In genomic region chr11:78929092-78929905, GRCh38 we compare ENCODE assay signal across 26 cellular contexts.
DNase-seq lines count a peak whose midpoint lies in the region; ATAC-seq and TF ChIP-seq lines count a peak whose summit lies in the region.
"Had no signal": no experiment of that assay in that cellular context is flagged by ENCODE, and none has a peak within 500 bp of the region (broad histone marks: within the 10 kb centered on the region; RNA-seq: fewer than 3 reads in every experiment).

No MANE protein-coding gene starts in this region.

- H3K4me3 ChIP-seq in A673 (ENCODE audit: low read depth, low read length, poor library complexity, severe bottlenecking): no peak overlapping the region
- H3K4me3 ChIP-seq in HUES48 (ENCODE audit: low read depth, low read length): peak overlapping the region; percentile 45
- H3K4me3 ChIP-seq in ectodermal cell (ENCODE audit: insufficient read depth, low read depth, low read length): no peak overlapping the region
- H3K4me3 ChIP-seq: ascending aorta; BLaER1 treated with 17β-estradiol and CSF1 and Interleukin-3, amounts not matched to agents 10 nM and 100 nM; sigmoid colon; thoracic aorta had no signal

- peaks cover 31% of the 10 kb centered on the region for H3K27me3 ChIP-seq in A673 (replicated peaks; ENCODE audit: insufficient read depth, low read depth, low read length, poor library complexity)
- H3K27me3 ChIP-seq in HUES48 (ENCODE audit: control insufficient read depth, insufficient read depth, low read length): peaks cover 57% of the 10 kb centered on the region
- no peaks in the 10 kb centered on the region for H3K27me3 ChIP-seq in ectodermal cell (ENCODE audit: control insufficient read depth, insufficient read depth, low read length, poor library complexity, severe bottlenecking)
- H3K27me3 ChIP-seq: ascending aorta; BLaER1 treated with 17β-estradiol and CSF1 and Interleukin-3, amounts not matched to agents 10 nM and 100 nM; sigmoid colon had no signal

- H3K9ac ChIP-seq in HUES48 (ENCODE audit: low read depth, low read length): 0 out of 2 replicates have a peak overlapping the region, but pooled peaks have one; percentile 0
- H3K9ac ChIP-seq: BLaER1 treated with 17β-estradiol and CSF1 and Interleukin-3, amounts not matched to agents 10 nM and 100 nM had no signal

- WGBS in ectodermal cell, 2 experiments: 5 to 9% methylated on average over 5 of the region's 5 CpGs

- no peaks in the 10 kb centered on the region for H3K9me3 ChIP-seq in A673 (ENCODE audit: low read depth, low read length, poor library complexity, severe bottlenecking)
- no peaks in the 10 kb centered on the region for H3K9me3 ChIP-seq in HUES48 (ENCODE audit: control insufficient read depth, insufficient read depth, low read length)
- H3K9me3 ChIP-seq in ectodermal cell (ENCODE audit: control insufficient read depth, low read length): no peaks in the 10 kb centered on the region
- H3K9me3 ChIP-seq: ascending aorta; BLaER1 treated with 17β-estradiol and CSF1 and Interleukin-3, amounts not matched to agents 10 nM and 100 nM; sigmoid colon; thoracic aorta had no signal

- CTCF ChIA-PET in A673 (lab: Charles Lee): no interaction called here

- BruUV-seq in A673 (replicated peaks; lab: Mats Ljungman, UMichigan): no TSS peak

- no peak for TF ChIP-seq CTCF in A673 (conservative IDR thresholded peaks at IDR 0.05; ENCODE audit: low read depth, low read length)

- no peaks in the 10 kb centered on the region for H3K36me3 ChIP-seq in A673 (ENCODE audit: insufficient read depth, low read length, poor library complexity, severe bottlenecking)
- H3K36me3 ChIP-seq in HUES48 (ENCODE audit: control insufficient read depth, insufficient read depth, low read length): no peaks in the 10 kb centered on the region
- peaks cover 2% of the 10 kb centered on the region for H3K36me3 ChIP-seq in ectodermal cell (ENCODE audit: control insufficient read depth, insufficient read depth, low read length)
- H3K36me3 ChIP-seq: ascending aorta; BLaER1 treated with 17β-estradiol and CSF1 and Interleukin-3, amounts not matched to agents 10 nM and 100 nM; sigmoid colon; thoracic aorta had no signal

- DNase-seq in A673 (ENCODE audit: low spot score) (peak; percentile 21), left kidney (ENCODE audit: low read depth, low spot score) (peak; percentile 73), D341Med (ENCODE audit: low spot score) (no peak), Ammon's horn (ENCODE audit: low spot score) (no peak), epidermal melanocyte (ENCODE audit: insufficient read length, low spot score) (no peak)
- DNase-seq: ACHN; activated CD4-positive, alpha-beta T cell treated with anti-CD3 and anti-CD28 coated beads, Interleukin-2, amount 50 U/mL, for 4 hours; activated CD8-positive, alpha-beta memory T cell treated with anti-CD3 and anti-CD28 coated beads, Interleukin-2, amount 50 U/mL, for 4 hours; central memory CD4-positive, alpha-beta T cell; COR-L47; dermis blood vessel endothelial cell; DMS79 treated with DMSO at 0.1 percent for 48 hours; NCI-H1694; NK-92 treated with Interleukin-12 subunit alpha and Interleukin-12 subunit beta, amount 100 ng/mL, for 24 hours; SHP77 treated with DMSO at 0.1 percent for 48 hours; sigmoid colon; stimulated activated naive CD8-positive, alpha-beta T cell treated with anti-CD3 and anti-CD28 coated beads, Interleukin-15, Interleukin-2, amounts not matched to agents 100 U/mL and 50 U/mL, for 24 hours; T1000 had no signal

- H3K4me1 ChIP-seq in A673 (ENCODE audit: insufficient read depth, low read length, poor library complexity, severe bottlenecking) (no peaks in the 10 kb centered on the region), HUES48 (ENCODE audit: control insufficient read depth, insufficient read depth, low read length) (peaks cover 40% of the 10 kb centered on the region), ectodermal cell (ENCODE audit: control insufficient read depth, insufficient read depth, low read length) (peaks cover 59% of the 10 kb centered on the region)
- H3K4me1 ChIP-seq: ascending aorta; BLaER1 treated with 17β-estradiol and CSF1 and Interleukin-3, amounts not matched to agents 10 nM and 100 nM had no signal

- intact Hi-C loops in A673 (cut with micrococcal nuclease; ENCODE audit: unreplicated experiment): no loop called here

- ATAC-seq in HG02840 (IDR thresholded peaks at IDR 0.05; ENCODE audit: low FRiP score, unreplicated experiment): no peak
- ATAC-seq: HCT116; stimulated activated naive CD8-positive, alpha-beta T cell treated with anti-CD3 and anti-CD28 coated beads, Interleukin-15, Interleukin-2, amounts not matched to agents 100 U/mL and 50 U/mL, for 24 hours had no signal

- H3K27ac ChIP-seq in A673 (ENCODE audit: low read depth, low read length, poor library complexity, severe bottlenecking): no peak overlapping the region
- H3K27ac ChIP-seq in HUES48 (ENCODE audit: low read depth, low read length): peak overlapping the region; percentile 53
- H3K27ac ChIP-seq in ectodermal cell (ENCODE audit: insufficient read depth, low read depth, low read length, poor library complexity, severe bottlenecking): peak overlapping the region; percentile 70
- H3K27ac ChIP-seq: ascending aorta; BLaER1 treated with 17β-estradiol and CSF1 and Interleukin-3, amounts not matched to agents 10 nM and 100 nM; epithelial cell of prostate; thoracic aorta had no signal

- POLR2A ChIA-PET in A673 (lab: Charles Lee; ENCODE audit: low non-redundant PET): no interaction called here

Comparison
In these comparisons a context has a peak if more than half of its experiments do, and no peak if none do; other contexts are left out.
1. DNase-seq: peak in A673 (single experiment) and left kidney (single experiment); none in D341Med (single experiment), Ammon's horn (single experiment) and epidermal melanocyte (single experiment).